1 cellular context compared by ENCODE assay signal in the genomic region with DNA sequence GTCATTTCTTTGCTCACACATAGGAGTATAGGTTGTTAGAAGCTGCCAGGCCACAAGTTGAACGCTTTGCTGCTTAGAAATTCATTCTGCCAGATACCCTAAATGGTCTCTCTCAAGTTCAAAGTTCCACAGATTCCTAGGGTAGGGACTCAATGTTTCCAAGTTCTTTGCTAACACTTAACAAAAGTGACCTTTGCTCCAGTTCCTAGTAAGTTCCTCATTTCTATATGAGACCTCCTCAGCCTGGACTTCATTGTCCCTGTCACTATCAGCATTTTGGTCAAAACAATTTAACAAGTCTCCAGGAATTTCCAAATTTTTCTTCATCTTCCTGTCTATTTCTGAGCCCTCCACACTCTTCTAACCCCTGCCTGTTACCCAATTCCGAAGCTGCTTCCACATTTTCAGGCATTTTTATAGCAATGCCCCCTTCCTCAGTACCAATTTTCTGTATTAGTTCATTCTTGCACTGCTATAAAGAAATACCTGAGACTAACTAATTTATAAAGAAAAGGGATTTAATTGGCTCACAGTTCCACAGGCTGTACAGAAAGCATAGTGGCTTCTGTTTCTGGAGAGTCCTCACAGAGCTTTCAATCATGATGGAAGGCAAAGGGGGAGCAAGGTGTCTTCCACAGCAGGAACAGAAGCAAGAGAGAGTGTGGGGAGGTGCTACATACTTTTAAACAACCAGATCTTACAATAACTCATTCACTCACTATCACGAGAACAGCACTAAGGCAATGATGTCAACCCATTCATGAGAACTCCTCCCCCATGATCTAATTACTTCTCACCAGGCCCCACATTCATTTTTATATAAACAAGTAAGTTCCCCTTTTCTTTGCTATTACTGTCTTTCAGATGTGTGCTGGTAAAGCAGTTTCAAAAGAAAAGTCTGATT.
TF ChIP-seq lines count a peak whose summit lies in the region.

No MANE protein-coding gene starts in this region.

TF ChIP-seq in IMR-90, 13 proteins besides CTCF, POLR2A, EP300 and RAD21 (continued from another document):
- no peak for TF ChIP-seq CEBPB (IDR thresholded peaks at IDR 0.05; ENCODE audit: low read depth, low read length)
- no peak for TF ChIP-seq RCOR1 (IDR thresholded peaks at IDR 0.05; ENCODE audit: insufficient replicate concordance, low read length)
- TF ChIP-seq, protein P1, sequence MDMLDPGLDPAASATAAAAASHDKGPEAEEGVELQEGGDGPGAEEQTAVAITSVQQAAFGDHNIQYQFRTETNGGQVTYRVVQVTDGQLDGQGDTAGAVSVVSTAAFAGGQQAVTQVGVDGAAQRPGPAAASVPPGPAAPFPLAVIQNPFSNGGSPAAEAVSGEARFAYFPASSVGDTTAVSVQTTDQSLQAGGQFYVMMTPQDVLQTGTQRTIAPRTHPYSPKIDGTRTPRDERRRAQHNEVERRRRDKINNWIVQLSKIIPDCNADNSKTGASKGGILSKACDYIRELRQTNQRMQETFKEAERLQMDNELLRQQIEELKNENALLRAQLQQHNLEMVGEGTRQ (IDR thresholded peaks at IDR 0.05; ENCODE audit: low read depth, low read length) = no peak
- no peak for TF ChIP-seq CHD1 (IDR thresholded peaks at IDR 0.05; ENCODE audit: low read depth, low read length)
- TF ChIP-seq MAZ (IDR thresholded peaks at IDR 0.05; ENCODE audit: borderline replicate concordance, low read depth, low read length) = no peak
- no peak for TF ChIP-seq RFX5 (IDR thresholded peaks at IDR 0.05; ENCODE audit: low read depth, low read length)
- no peak for TF ChIP-seq NFE2L2 (IDR thresholded peaks at IDR 0.05; ENCODE audit: low read depth, low read length)
TF ChIP-seq in IMR-90: peak in this region for 0.
